Comparison of ENCODE assay signal across 18 cellular contexts in the genomic region with DNA sequence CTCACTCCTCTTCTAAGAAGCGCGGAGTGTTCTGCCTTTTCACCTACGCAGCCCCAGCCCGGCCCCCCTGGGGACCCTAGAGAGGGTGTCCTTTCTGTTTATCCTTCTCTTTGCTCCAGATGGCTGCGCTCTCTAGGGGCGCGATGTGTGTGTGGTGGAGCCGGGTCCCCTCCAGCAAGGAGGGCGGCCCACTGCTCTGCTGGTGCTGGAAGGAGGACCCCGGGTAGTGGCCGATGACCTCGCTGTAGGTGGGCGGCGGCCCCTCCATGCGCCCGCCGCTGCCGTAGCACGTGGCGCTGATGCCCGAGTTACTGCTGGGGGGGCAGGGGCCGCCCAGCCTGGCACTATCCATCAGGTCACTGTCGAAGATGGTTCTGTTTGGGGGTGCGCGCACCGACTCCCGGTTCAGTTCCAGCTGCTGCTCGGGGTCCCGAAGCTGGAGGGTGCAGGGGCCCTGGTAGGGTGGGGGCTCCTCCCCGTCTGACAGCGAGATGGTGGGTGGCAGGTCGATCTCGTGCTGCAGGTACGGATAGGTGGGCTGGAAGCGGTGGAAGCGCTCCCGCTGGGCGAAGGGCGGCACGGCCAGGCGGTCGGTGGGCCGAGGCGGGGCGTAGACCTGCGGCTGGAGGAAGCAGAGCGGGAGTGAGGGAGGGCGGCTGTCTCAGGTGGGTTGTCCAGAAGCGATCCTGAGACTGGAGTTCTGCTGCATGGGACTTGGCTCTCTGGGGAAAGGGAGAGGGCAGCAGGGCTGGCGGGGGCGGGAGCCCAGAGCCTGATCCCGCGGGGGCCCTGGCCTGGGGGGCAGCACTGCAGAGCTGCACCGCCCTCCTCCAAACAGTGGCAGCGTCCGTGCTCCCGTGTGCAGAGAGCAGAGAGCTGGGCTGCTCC. TPM values are rescaled to one million over a fixed set of nuclear protein-coding genes. Genes with fewer than 3 reads are reported as not detected.
DNase-seq lines count a peak whose midpoint lies in the region; ATAC-seq, FAIRE-seq and TF ChIP-seq lines count a peak whose summit lies in the region.
"Had no signal": no experiment of that assay in that cellular context is flagged by ENCODE, and none has a peak within 500 bp of the region (broad histone marks: within the 10 kb centered on the region; RNA-seq: fewer than 3 reads in every experiment).

No MANE protein-coding gene starts in this region.

- POLR2A ChIA-PET in HepG2 (lab: Yijun Ruan, JAX), result no interaction called here

- no peak for TF ChIP-seq CTCF in chondrocyte (IDR thresholded peaks at IDR 0.05)
- no peak for TF ChIP-seq CTCF in HepG2 (CRISPR knock-in tag; IDR thresholded peaks at IDR 0.05)

- no peak for FAIRE-seq in HepG2 (lab: Jason Lieb, UNC)
- peak; percentile 17 for FAIRE-seq in urothelium cell line (lab: Jason Lieb, UNC)
- no peak for FAIRE-seq in small intestine (lab: Jason Lieb, UNC)

- no peak overlapping the region for H3K27ac ChIP-seq in HepG2 (ENCODE audit: extremely low read length, insufficient read depth, low read length)
- H3K27ac ChIP-seq in small intestine (ENCODE audit: low read depth in 1 of 2, low read length in 1 of 2), result no peak overlapping the region
- H3K27ac ChIP-seq: cardiac muscle cell had no signal

- no peak overlapping the region for H2AFZ ChIP-seq in HepG2 (ENCODE audit: low read length)

- BruUV-seq in HepG2 (replicated peaks; lab: Mats Ljungman, UMichigan), result no TSS peak

- peaks cover 10% of the 10 kb centered on the region for H3K4me1 Mint-ChIP-seq in activated naive CD4-positive, alpha-beta T cell treated with anti-CD3 and anti-CD28 coated beads, Interleukin-2, amount 10 ng/mL, durations not matched to agents 7 days and 5 days
- peaks cover 13% of the 10 kb centered on the region for H3K4me1 Mint-ChIP-seq in chondrocyte (ENCODE audit: low read depth)

- H3K4me1 ChIP-seq in HepG2 (ENCODE audit: insufficient read depth, low read length) (peaks cover under 1% of the 10 kb centered on the region; the same call in 1 of the 2 replicates), small intestine (ENCODE audit: control insufficient read depth in 2 of 2, insufficient read depth in 1 of 2, low read depth in 1 of 2, low read length in 1 of 2) (no peaks in the 10 kb centered on the region)

- peak; percentile 14 for DNase-seq in activated naive CD4-positive, alpha-beta T cell treated with anti-CD3 and anti-CD28 coated beads, Interleukin-2, amount 10 ng/mL, durations not matched to agents 7 days and 5 days
- no peak for DNase-seq in activated naive CD4-positive, alpha-beta T cell (lab: John Stamatoyannopoulos, UW)
- DNase-seq in chondrocyte (ENCODE audit: low spot score) (peak; percentile 85), HepG2 (ENCODE audit: low spot score) (no peak), urothelium cell line (ENCODE audit: low spot score) (no peak), small intestine (no peak), NCI-H524 treated with DMSO at 0.1 percent for 48 hours (lab: John Stamatoyannopoulos, UW) (no peak)
- DNase-seq: ACHN, DMS 273 treated with DMSO at 0.1 percent for 48 hours, glutamatergic neuron, NCI-H1436, NCI-H526, substantia nigra had no signal

- intact Hi-C loops in HepG2 (cut with micrococcal nuclease; ENCODE audit: unreplicated experiment), result no loop called here

- WGBS in HepG2 (ENCODE audit: low lambda C conversion rate), result 44% methylated on average over 49 of the region's 57 CpGs
- WGBS in small intestine, 3 donors, result 88 to 97% (median 94%) methylated on average over 44 to 57 of the region's 57 CpGs

- no peaks in the 10 kb centered on the region for H3K9me3 Mint-ChIP-seq in activated naive CD4-positive, alpha-beta T cell treated with anti-CD3 and anti-CD28 coated beads, Interleukin-2, amount 10 ng/mL, durations not matched to agents 7 days and 5 days
- H3K9me3 Mint-ChIP-seq in chondrocyte (ENCODE audit: low read depth), result no peaks in the 10 kb centered on the region
- H3K9me3 Mint-ChIP-seq: activated naive CD4-positive, alpha-beta T cell treated with anti-CD3 and anti-CD28 coated beads, Interleukin-2, amount 50 U/mL, for 72 hours had no signal

- in situ Hi-C loops in HepG2 (cut with HindIII; ENCODE audit: extremely low pct_ligation_motif_present, low pct_unique_long_range_greater_than_20kb), result loop anchor here (5.0 kb wide), 1 partner anchor 525 kb away; no protein-coding TSS in a partner anchor

- no peaks in the 10 kb centered on the region for H3K36me3 Mint-ChIP-seq in activated naive CD4-positive, alpha-beta T cell treated with anti-CD3 and anti-CD28 coated beads, Interleukin-2, amount 10 ng/mL, durations not matched to agents 7 days and 5 days
- peaks cover 35% of the 10 kb centered on the region for H3K36me3 Mint-ChIP-seq in chondrocyte (ENCODE audit: low read depth)
- H3K36me3 Mint-ChIP-seq: activated naive CD4-positive, alpha-beta T cell treated with anti-CD3 and anti-CD28 coated beads, Interleukin-2, amount 50 U/mL, for 72 hours; IgD-negative memory B cell had no signal

- H3K27ac Mint-ChIP-seq in activated naive CD4-positive, alpha-beta T cell treated with anti-CD3 and anti-CD28 coated beads, Interleukin-2, amount 10 ng/mL, durations not matched to agents 7 days and 5 days, result no peak overlapping the region
- H3K27ac Mint-ChIP-seq in chondrocyte (ENCODE audit: unreplicated experiment), result no peak overlapping the region
- H3K27ac Mint-ChIP-seq: activated naive CD4-positive, alpha-beta T cell treated with anti-CD3 and anti-CD28 coated beads, Interleukin-2, amount 50 U/mL, for 72 hours; IgD-negative memory B cell had no signal

- peaks cover 73% of the 10 kb centered on the region for H3K27me3 Mint-ChIP-seq in activated naive CD4-positive, alpha-beta T cell treated with anti-CD3 and anti-CD28 coated beads, Interleukin-2, amount 10 ng/mL, durations not matched to agents 7 days and 5 days
- H3K27me3 Mint-ChIP-seq in chondrocyte (ENCODE audit: low read depth), result no peaks in the 10 kb centered on the region

- H3K9me3 ChIP-seq in HepG2 (ENCODE audit: low read length), result no peaks in the 10 kb centered on the region
- H3K9me3 ChIP-seq in small intestine (ENCODE audit: control insufficient read depth, low read depth), result no peaks in the 10 kb centered on the region

- H3K36me3 ChIP-seq in HepG2 (replicated peaks in 1 of 2; ENCODE audit: control insufficient read depth in 1 of 2, insufficient read depth in 2 of 2, low read length in 2 of 2), result no peaks in the 10 kb centered on the region
- H3K36me3 ChIP-seq in small intestine (ENCODE audit: control insufficient read depth in 2 of 2, insufficient read depth in 2 of 2, low read length in 2 of 2), result no peaks in the 10 kb centered on the region
- H3K36me3 ChIP-seq: cardiac muscle cell had no signal

- H3K27me3 ChIP-seq in HepG2 (ENCODE audit: control insufficient read depth in 1 of 2, insufficient read depth in 2 of 2, low read length in 2 of 2) (peaks cover 31 to 96% of the 10 kb centered on the region in 2 experiments), small intestine (ENCODE audit: control insufficient read depth in 2 of 2, insufficient read depth in 2 of 2, low read length in 2 of 2) (no peaks in the 10 kb centered on the region)
- H3K27me3 ChIP-seq: cardiac muscle cell had no signal

- no peak for TF ChIP-seq RAD21 in HepG2 (CRISPR knock-in tag; IDR thresholded peaks at IDR 0.05)

- H3K4me3 Mint-ChIP-seq in activated naive CD4-positive, alpha-beta T cell treated with anti-CD3 and anti-CD28 coated beads, Interleukin-2, amount 10 ng/mL, durations not matched to agents 7 days and 5 days, result no peak overlapping the region
- H3K4me3 Mint-ChIP-seq in chondrocyte (ENCODE audit: unreplicated experiment), result no peak overlapping the region
- H3K4me3 Mint-ChIP-seq: IgD-negative memory B cell, nephron had no signal

- ATAC-seq in HepG2 (no peak), HG03139 (IDR thresholded peaks at IDR 0.05; ENCODE audit: unreplicated experiment) (no peak)
- ATAC-seq: activated naive CD4-positive, alpha-beta T cell treated with anti-CD3 and anti-CD28 coated beads, Interleukin-2, amount 50 U/mL, for 72 hours had no signal

- TF ChIP-seq EP300 in HepG2 (IDR thresholded peaks at IDR 0.05; ENCODE audit: low read depth in 2 of 2, low read length in 2 of 2) (no peak), HepG2 (CRISPR knock-in tag; IDR thresholded peaks at IDR 0.05; ENCODE audit: borderline replicate concordance) (no peak)

- H3K79me2 ChIP-seq in HepG2 (ENCODE audit: insufficient read depth, low read length), result no peaks in the 10 kb centered on the region

- no peak overlapping the region for H3K4me2 ChIP-seq in HepG2 (ENCODE audit: low read depth, low read length)

- no peak overlapping the region for H3K9ac ChIP-seq in HepG2 (ENCODE audit: insufficient read depth, low read depth, low read length)

- peaks cover 3% of the 10 kb centered on the region; the same call in 1 of the 2 replicates for H4K20me1 ChIP-seq in HepG2 (ENCODE audit: insufficient read depth, low read length)

- no peak for TF ChIP-seq POLR2A in HepG2 (IDR thresholded peaks at IDR 0.05; ENCODE audit: insufficient read depth in 1 of 2, low read depth in 2 of 2, low read length in 2 of 2)

- H3K4me3 ChIP-seq in HepG2 (replicated peaks in 1 of 3; ENCODE audit: insufficient read depth in 1 of 3, low read depth in 2 of 3, low read length in 3 of 3), result no peak overlapping the region
- no peak overlapping the region for H3K4me3 ChIP-seq in small intestine (ENCODE audit: low read depth in 1 of 2, low read length in 2 of 2)
- H3K4me3 ChIP-seq: cardiac muscle cell had no signal

- CTCF ChIA-PET in activated naive CD4-positive, alpha-beta T cell treated with anti-CD3 and anti-CD28 coated beads, Interleukin-2, amount 10 ng/mL, durations not matched to agents 7 days and 5 days (lab: Charles Lee), result interaction anchor here (2.0 to 6.1 kb wide), 4 partner anchors 25 to 434 kb away, joined by 11 to 86 read pairs (median 20); partner anchors contain the start of gene ZBP1
- CTCF ChIA-PET in HepG2 (lab: Yijun Ruan, JAX; ENCODE audit: low intra/inter-chr PET ratio, low total read pairs), result interaction anchor here (1.0 to 3.1 kb wide), 2 partner anchors 435 to 558 kb away, joined by 3 to 46 read pairs; no protein-coding TSS in a partner anchor

RNA-seq across cellular contexts. Expression of gene ZBP1, which starts 32.0 kb away (rescaled TPM):
- not detected in 3 replicates for total RNA-seq in chondrocyte
- not detected in 2 replicates for total RNA-seq in HepG2 (2016; rRNA removed; fragmentation: Illumina TruSeq; extraction: Trizol)
- total RNA-seq in HepG2 (2016; cell fraction: cytosol; rRNA removed; fragmentation: Illumina TruSeq; extraction: Trizol; ENCODE audit: low read depth), result not detected in 2 replicates
- total RNA-seq in HepG2 (2016; cell fraction: insoluble cytoplasmic fraction; rRNA removed; fragmentation: Illumina TruSeq; extraction: Trizol), result not detected in 2 replicates
- not detected in 2 replicates for total RNA-seq in HepG2 (2016; cell fraction: membrane; rRNA removed; fragmentation: Illumina TruSeq; extraction: Trizol)
- not detected in 2 replicates for total RNA-seq in HepG2 (2016; cell fraction: nucleus; rRNA removed; fragmentation: Illumina TruSeq; extraction: Trizol)
- not detected in 2 replicates for polyA plus RNA-seq in HepG2 (2011; rRNA removed)
- polyA plus RNA-seq in HepG2 (2011; cell fraction: cytosol; rRNA removed), result not detected in 2 replicates
- not detected in 2 replicates for polyA plus RNA-seq in HepG2 (2011; cell fraction: nucleus; rRNA removed)
- polyA plus RNA-seq in HepG2 (2012), result not detected in 2 replicates
- not detected in 2 replicates for polyA plus RNA-seq in HepG2 (2016; cell fraction: cytosol; fragmentation: Illumina TruSeq; extraction: Trizol; ENCODE audit: low read depth)
- polyA plus RNA-seq in HepG2 (2016; cell fraction: insoluble cytoplasmic fraction; fragmentation: Illumina TruSeq; extraction: Trizol; ENCODE audit: low read depth), result not detected in 2 replicates
- not detected in 2 replicates for polyA plus RNA-seq in HepG2 (2016; cell fraction: membrane; fragmentation: Illumina TruSeq; extraction: Trizol; ENCODE audit: low read depth)
- polyA plus RNA-seq in HepG2 (2016; cell fraction: nucleus; fragmentation: Illumina TruSeq; extraction: Trizol; ENCODE audit: insufficient read depth, low read depth), result not detected in 2 replicates
- not detected in 2 replicates for polyA minus RNA-seq in HepG2 (2011; rRNA and poly(A)+ RNA removed; ENCODE audit: low replicate concordance)
- polyA minus RNA-seq in HepG2 (2011; cell fraction: cytosol; rRNA and poly(A)+ RNA removed), result not detected in 2 replicates
- polyA minus RNA-seq in HepG2 (2011; cell fraction: nucleus; rRNA and poly(A)+ RNA removed), result not detected in 2 replicates
- 1 to 10 TPM in 2 of 3 donors, under 1 TPM in 1; 0.45 to 2.7 (median 2.7) TPM for polyA plus RNA-seq in small intestine
- total RNA-seq: cardiac muscle cell had no signal
- polyA plus RNA-seq: cardiac muscle cell had no signal

RNA-seq across cellular contexts. Expression of gene PMEPA1, which starts 57.6 kb away (rescaled TPM):
- total RNA-seq in chondrocyte (151 to 298 TPM (median 163 TPM) in 3 replicates), HepG2 (2016; rRNA removed; fragmentation: Illumina TruSeq; extraction: Trizol) (not detected in 2 replicates)
- total RNA-seq in HepG2 (2016; cell fraction: cytosol; rRNA removed; fragmentation: Illumina TruSeq; extraction: Trizol; ENCODE audit: low read depth), result not detected in 2 replicates
- not detected in 2 replicates for total RNA-seq in HepG2 (2016; cell fraction: insoluble cytoplasmic fraction; rRNA removed; fragmentation: Illumina TruSeq; extraction: Trizol)
- 0.31 TPM in 1 of 2 replicates, not detected in the other for total RNA-seq in HepG2 (2016; cell fraction: membrane; rRNA removed; fragmentation: Illumina TruSeq; extraction: Trizol)
- not detected in 2 replicates for total RNA-seq in HepG2 (2016; cell fraction: nucleus; rRNA removed; fragmentation: Illumina TruSeq; extraction: Trizol)
- polyA plus RNA-seq in HepG2 (2011; rRNA removed) (0.08 TPM in 1 of 2 replicates, not detected in the other), small intestine (10 to 100 TPM in 1 of 3 donors, 1 to 10 TPM in 2; 4.0 to 12.0 (median 7.3) TPM)
- 0.03 TPM in 1 of 2 replicates, not detected in the other for polyA plus RNA-seq in HepG2 (2011; cell fraction: cytosol; rRNA removed)
- 0.12 and 0.16 TPM in 2 replicates for polyA plus RNA-seq in HepG2 (2011; cell fraction: nucleus; rRNA removed)
- polyA plus RNA-seq in HepG2 (2012), result not detected in 2 replicates
- not detected in 2 replicates for polyA plus RNA-seq in HepG2 (2016; cell fraction: cytosol; fragmentation: Illumina TruSeq; extraction: Trizol; ENCODE audit: low read depth)
- not detected in 2 replicates for polyA plus RNA-seq in HepG2 (2016; cell fraction: insoluble cytoplasmic fraction; fragmentation: Illumina TruSeq; extraction: Trizol; ENCODE audit: low read depth)
- polyA plus RNA-seq in HepG2 (2016; cell fraction: membrane; fragmentation: Illumina TruSeq; extraction: Trizol; ENCODE audit: low read depth), result 0.15 TPM in 1 of 2 replicates, not detected in the other
- polyA plus RNA-seq in HepG2 (2016; cell fraction: nucleus; fragmentation: Illumina TruSeq; extraction: Trizol; ENCODE audit: insufficient read depth, low read depth), result not detected in 2 replicates
- 0.20 and 7.8 TPM in 2 replicates for polyA minus RNA-seq in HepG2 (2011; rRNA and poly(A)+ RNA removed; ENCODE audit: low replicate concordance)
- 0.53 TPM in 1 of 2 replicates, not detected in the other for polyA minus RNA-seq in HepG2 (2011; cell fraction: cytosol; rRNA and poly(A)+ RNA removed)
- polyA minus RNA-seq in HepG2 (2011; cell fraction: nucleus; rRNA and poly(A)+ RNA removed), result 0.39 TPM in 1 of 2 replicates, not detected in the other

Comparison
In these comparisons a context has a peak if more than half of its experiments do, and no peak if none do; other contexts are left out.
1. DNase-seq: peak in activated naive CD4-positive, alpha-beta T cell treated with anti-CD3 and anti-CD28 coated beads, Interleukin-2, amount 10 ng/mL, durations not matched to agents 7 days and 5 days (single experiment) and chondrocyte (single experiment); none in activated naive CD4-positive, alpha-beta T cell (0 of 4), HepG2 (single experiment), urothelium cell line (single experiment), small intestine (single experiment) and NCI-H524 treated with DMSO at 0.1 percent for 48 hours (single experiment).
2. RNA of gene PMEPA1, which starts 57.6 kb away (total RNA-seq): 151 to 298 TPM in chondrocyte; 0.31 TPM in HepG2; every median in the first group is over 100 times any median in the second.